In genomic region chr6:148771896-148772554, GRCh38 we compare ENCODE assay signal across 20 cellular contexts. TPM values are rescaled to one million over a fixed set of nuclear protein-coding genes. Genes with fewer than 3 reads are reported as not detected.
DNase-seq lines count a peak whose midpoint lies in the region; ATAC-seq, FAIRE-seq and TF ChIP-seq lines count a peak whose summit lies in the region.
"Had no signal": no experiment of that assay in that cellular context is flagged by ENCODE, and none has a peak within 500 bp of the region (broad histone marks: within the 10 kb centered on the region; RNA-seq: fewer than 3 reads in every experiment).

No MANE protein-coding gene starts in this region.

- no peak overlapping the region for H3K27ac Mint-ChIP-seq in activated T-cell treated with anti-CD3 and anti-CD28 coated beads, Interleukin-2, amount 50 U/mL, for 72 hours
- peak overlapping the region in 4 of 6 donors; percentile 2 to 75 (median 29) for H3K27ac Mint-ChIP-seq in immature natural killer cell
- H3K27ac Mint-ChIP-seq: GM23338 had no signal

- H3K9ac ChIP-seq in Loucy (ENCODE audit: low read depth, low read length, poor library complexity, severe bottlenecking), result peak overlapping the region; percentile 47
- H3K9ac ChIP-seq in kidney (ENCODE audit: low read length in 2 of 2), result no peak overlapping the region

- peak overlapping the region; percentile 70 for H3K4me2 ChIP-seq in Loucy (ENCODE audit: low read depth, low read length, poor library complexity, severe bottlenecking)
- H3K4me2 ChIP-seq: GM23338 had no signal

- H3K79me2 ChIP-seq in Loucy (ENCODE audit: insufficient read depth, low read length), result peaks cover 49% of the 10 kb centered on the region

- peaks cover 65% of the 10 kb centered on the region for H3K4me1 ChIP-seq in Loucy (ENCODE audit: insufficient read depth, low read length, poor library complexity, severe bottlenecking)
- peaks cover 11% of the 10 kb centered on the region for H3K4me1 ChIP-seq in upper lobe of right lung
- H3K4me1 ChIP-seq in pancreas, result peaks cover 7 to 16% (median 9%) of the 10 kb centered on the region in 3 donors
- peaks cover 0 to 2% of the 10 kb centered on the region in 2 donors for H3K4me1 ChIP-seq in kidney (ENCODE audit: control insufficient read depth in 1 of 2, insufficient read depth in 1 of 2, low read depth in 1 of 2, low read length in 2 of 2)

- no peak overlapping the region for H2AFZ ChIP-seq in Loucy (ENCODE audit: low read length)
- H2AFZ ChIP-seq: GM23338 had no signal

- peaks cover 38% of the 10 kb centered on the region for H3K27me3 Mint-ChIP-seq in activated T-cell treated with anti-CD3 and anti-CD28 coated beads, Interleukin-2, amount 50 U/mL, for 72 hours (ENCODE audit: low read depth)
- peaks cover 2 to 4% (median 2%) of the 10 kb centered on the region in 3 donors for H3K27me3 Mint-ChIP-seq in immature natural killer cell (ENCODE audit: low read depth in 3 of 3)

- H3K4me3 ChIP-seq in Loucy (ENCODE audit: low read length, poor library complexity, severe bottlenecking) (peak overlapping the region; percentile 48), upper lobe of right lung (no peak overlapping the region), pancreas (no peak overlapping the region), kidney (ENCODE audit: low read length in 2 of 2) (no peak overlapping the region)
- H3K4me3 ChIP-seq: dorsolateral prefrontal cortex, GM23338, lung, MG63, testis had no signal

- H3K4me1 Mint-ChIP-seq in activated T-cell treated with anti-CD3 and anti-CD28 coated beads, Interleukin-2, amount 50 U/mL, for 72 hours (ENCODE audit: low read depth), result peaks cover 38% of the 10 kb centered on the region
- H3K4me1 Mint-ChIP-seq in immature natural killer cell, result peaks cover 52 to 58% of the 10 kb centered on the region in 2 donors

- no peaks in the 10 kb centered on the region for H3K9me3 Mint-ChIP-seq in activated T-cell treated with anti-CD3 and anti-CD28 coated beads, Interleukin-2, amount 50 U/mL, for 72 hours
- H3K9me3 Mint-ChIP-seq in immature natural killer cell, result no peaks in the 10 kb centered on the region
- H3K9me3 Mint-ChIP-seq: GM23338 had no signal

- H3K36me3 Mint-ChIP-seq in activated T-cell treated with anti-CD3 and anti-CD28 coated beads, Interleukin-2, amount 50 U/mL, for 72 hours (ENCODE audit: insufficient read depth in 2 of 2), result no peaks in the 10 kb centered on the region
- no peaks in the 10 kb centered on the region for H3K36me3 Mint-ChIP-seq in immature natural killer cell

- H3K27me3 ChIP-seq in Loucy (ENCODE audit: insufficient read depth, low read length, poor library complexity, severe bottlenecking) (no peaks in the 10 kb centered on the region), upper lobe of right lung (no peaks in the 10 kb centered on the region), pancreas (no peaks in the 10 kb centered on the region)
- H3K27me3 ChIP-seq: MG63, testis had no signal

- H3K9me3 ChIP-seq in Loucy (ENCODE audit: insufficient read depth, low read depth, low read length) (no peaks in the 10 kb centered on the region), upper lobe of right lung (no peaks in the 10 kb centered on the region), pancreas (no peaks in the 10 kb centered on the region), kidney (ENCODE audit: control insufficient read depth in 1 of 2, low read length in 2 of 2) (no peaks in the 10 kb centered on the region)
- H3K9me3 ChIP-seq: MG63, testis had no signal

- intact Hi-C loops in upper lobe of right lung (cut with DNase I) (no loop called here), pancreas (cut with DNase I) (no loop called here), kidney (cut with DNase I) (no loop called here)

- TF ChIP-seq CTCF in Loucy (conservative IDR thresholded peaks at IDR 0.05; ENCODE audit: low read length) (no peak), upper lobe of right lung (IDR thresholded peaks at IDR 0.05) (no peak), pancreas (IDR thresholded peaks at IDR 0.05) (no peak), kidney (IDR thresholded peaks at IDR 0.05; ENCODE audit: borderline replicate concordance, extremely low read depth, insufficient read depth) (no peak)

- H3K27ac ChIP-seq in upper lobe of right lung, result peak overlapping the region; percentile 21
- no peak overlapping the region for H3K27ac ChIP-seq in pancreas
- H3K27ac ChIP-seq in kidney (ENCODE audit: low read depth in 2 of 2, low read length in 2 of 2), result no peak overlapping the region
- H3K27ac ChIP-seq: testis had no signal

- H4K20me1 ChIP-seq in Loucy (ENCODE audit: insufficient read depth, low read length, poor library complexity, severe bottlenecking), result no peaks in the 10 kb centered on the region

- 94 to 100% methylated on average over 6 of the region's 6 CpGs for WGBS in pancreas, 2 donors

- ATAC-seq in activated T-cell treated with anti-CD3 and anti-CD28 coated beads, Interleukin-2, amount 50 U/mL, for 72 hours (replicated peaks in 1 of 2), result no peak
- ATAC-seq in upper lobe of right lung, result no peak
- no peak for ATAC-seq in pancreas
- no peak for ATAC-seq in HG02938 (IDR thresholded peaks at IDR 0.05; ENCODE audit: unreplicated experiment)
- ATAC-seq: GM23338 had no signal

- FAIRE-seq in pancreas (lab: Jason Lieb, UNC), result no peak
- no peak for FAIRE-seq in kidney (lab: Jason Lieb, UNC)
- FAIRE-seq: islet of Langerhans, TTC549 had no signal

- no peak for DNase-seq in activated T-cell treated with anti-CD3 and anti-CD28 coated beads, Interleukin-2, amount 50 U/mL, for 72 hours
- DNase-seq in activated T-cell treated with anti-CD3 and anti-CD28 coated beads, Interleukin-2, amount 50 U/mL, for 1 hour, result no peak
- peak in 1 of 3 donors; percentile 14 for DNase-seq in immature natural killer cell
- no peak for DNase-seq in upper lobe of right lung
- DNase-seq in pancreas, result no peak
- DNase-seq in kidney, result no peak
- DNase-seq: activated CD4-positive, alpha-beta T cell treated with anti-CD3 and anti-CD28 coated beads for 48 hours; activated CD8-positive, alpha-beta memory T cell treated with anti-CD3 and anti-CD28 coated beads, Interleukin-2, amount 50 U/mL, for 4 hours; foreskin fibroblast; MG63; NCI-H1436 treated with DMSO at 0.1 percent for 48 hours; stimulated activated CD8-positive, alpha-beta memory T cell treated with anti-CD3 and anti-CD28 coated beads, Interleukin-4, amount 100 ng/mL, for 48 hours had no signal

- 0 out of 2 replicates have a peak, but pooled peaks cover 7% of the 10 kb centered on the region for H3F3A ChIP-seq in Loucy (ENCODE audit: low read depth)

- H3K9me2 ChIP-seq in Loucy (replicated peaks; ENCODE audit: low read depth, low read length), result no peaks in the 10 kb centered on the region

- H3K36me3 ChIP-seq in Loucy (ENCODE audit: insufficient read depth, low read length) (no peaks in the 10 kb centered on the region), upper lobe of right lung (no peaks in the 10 kb centered on the region), pancreas (no peaks in the 10 kb centered on the region), kidney (ENCODE audit: control insufficient read depth in 1 of 2, insufficient read depth in 2 of 2, low read length in 2 of 2) (no peaks in the 10 kb centered on the region)
- H3K36me3 ChIP-seq: MG63 had no signal

- H3K4me3 Mint-ChIP-seq in activated T-cell treated with anti-CD3 and anti-CD28 coated beads, Interleukin-2, amount 50 U/mL, for 72 hours, result peak overlapping the region; percentile 2 to 14
- peak overlapping the region; percentile 21 to 69 (median 48) for H3K4me3 Mint-ChIP-seq in immature natural killer cell
- H3K4me3 Mint-ChIP-seq: GM23338 had no signal

RNA-seq across cellular contexts. Expression of gene UST, which starts 25.2 kb away (rescaled TPM):
- 1 to 10 TPM; 1.6 to 3.7 TPM for total RNA-seq in activated T-cell treated with anti-CD3 and anti-CD28 coated beads, Interleukin-2, amount 50 U/mL, for 72 hours
- 1 to 10 TPM; 3.7 to 6.9 (median 6.3) TPM for polyA plus RNA-seq in immature natural killer cell
- total RNA-seq in upper lobe of right lung, result 11.8 TPM
- total RNA-seq in pancreas, result 10 to 100 TPM in 4 of 6 donors, 1 to 10 TPM in 2; 3.8 to 20.9 (median 12.0) TPM
- polyA plus RNA-seq in pancreas, result 1 to 10 TPM; 3.7 to 4.3 TPM
- total RNA-seq in kidney, result 4.2 TPM
- polyA plus RNA-seq in kidney (ENCODE audit: insufficient read depth, low read depth, low replicate concordance), result 3.2 TPM
